Comparison of ENCODE assay signal across 1 cellular context in the genomic region with DNA sequence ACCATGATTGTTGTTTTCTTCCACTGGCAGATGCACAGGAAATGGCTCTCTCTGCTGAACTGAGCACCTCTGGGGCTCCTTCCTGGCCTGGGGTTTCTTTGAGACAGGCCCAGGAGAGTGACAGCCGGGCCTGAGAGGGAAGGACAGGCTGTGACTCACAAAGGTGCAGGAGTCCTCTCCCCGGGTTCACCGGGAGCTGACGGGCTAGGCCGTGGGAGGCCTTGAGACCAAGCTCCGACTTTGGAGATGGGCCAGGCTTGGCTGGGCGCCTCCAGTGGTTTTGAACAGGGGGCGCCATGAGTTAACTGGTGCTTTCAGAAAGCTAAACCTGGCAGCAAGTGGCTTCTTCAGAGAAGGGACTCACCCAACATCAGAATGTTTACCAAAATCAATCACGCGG.
TF ChIP-seq lines count a peak whose summit lies in the region.

No MANE protein-coding gene starts in this region.

TF ChIP-seq in GM23338, 12 proteins besides CTCF, POLR2A, EP300 and RAD21 (continued from another document):
- TF ChIP-seq, protein P1, sequence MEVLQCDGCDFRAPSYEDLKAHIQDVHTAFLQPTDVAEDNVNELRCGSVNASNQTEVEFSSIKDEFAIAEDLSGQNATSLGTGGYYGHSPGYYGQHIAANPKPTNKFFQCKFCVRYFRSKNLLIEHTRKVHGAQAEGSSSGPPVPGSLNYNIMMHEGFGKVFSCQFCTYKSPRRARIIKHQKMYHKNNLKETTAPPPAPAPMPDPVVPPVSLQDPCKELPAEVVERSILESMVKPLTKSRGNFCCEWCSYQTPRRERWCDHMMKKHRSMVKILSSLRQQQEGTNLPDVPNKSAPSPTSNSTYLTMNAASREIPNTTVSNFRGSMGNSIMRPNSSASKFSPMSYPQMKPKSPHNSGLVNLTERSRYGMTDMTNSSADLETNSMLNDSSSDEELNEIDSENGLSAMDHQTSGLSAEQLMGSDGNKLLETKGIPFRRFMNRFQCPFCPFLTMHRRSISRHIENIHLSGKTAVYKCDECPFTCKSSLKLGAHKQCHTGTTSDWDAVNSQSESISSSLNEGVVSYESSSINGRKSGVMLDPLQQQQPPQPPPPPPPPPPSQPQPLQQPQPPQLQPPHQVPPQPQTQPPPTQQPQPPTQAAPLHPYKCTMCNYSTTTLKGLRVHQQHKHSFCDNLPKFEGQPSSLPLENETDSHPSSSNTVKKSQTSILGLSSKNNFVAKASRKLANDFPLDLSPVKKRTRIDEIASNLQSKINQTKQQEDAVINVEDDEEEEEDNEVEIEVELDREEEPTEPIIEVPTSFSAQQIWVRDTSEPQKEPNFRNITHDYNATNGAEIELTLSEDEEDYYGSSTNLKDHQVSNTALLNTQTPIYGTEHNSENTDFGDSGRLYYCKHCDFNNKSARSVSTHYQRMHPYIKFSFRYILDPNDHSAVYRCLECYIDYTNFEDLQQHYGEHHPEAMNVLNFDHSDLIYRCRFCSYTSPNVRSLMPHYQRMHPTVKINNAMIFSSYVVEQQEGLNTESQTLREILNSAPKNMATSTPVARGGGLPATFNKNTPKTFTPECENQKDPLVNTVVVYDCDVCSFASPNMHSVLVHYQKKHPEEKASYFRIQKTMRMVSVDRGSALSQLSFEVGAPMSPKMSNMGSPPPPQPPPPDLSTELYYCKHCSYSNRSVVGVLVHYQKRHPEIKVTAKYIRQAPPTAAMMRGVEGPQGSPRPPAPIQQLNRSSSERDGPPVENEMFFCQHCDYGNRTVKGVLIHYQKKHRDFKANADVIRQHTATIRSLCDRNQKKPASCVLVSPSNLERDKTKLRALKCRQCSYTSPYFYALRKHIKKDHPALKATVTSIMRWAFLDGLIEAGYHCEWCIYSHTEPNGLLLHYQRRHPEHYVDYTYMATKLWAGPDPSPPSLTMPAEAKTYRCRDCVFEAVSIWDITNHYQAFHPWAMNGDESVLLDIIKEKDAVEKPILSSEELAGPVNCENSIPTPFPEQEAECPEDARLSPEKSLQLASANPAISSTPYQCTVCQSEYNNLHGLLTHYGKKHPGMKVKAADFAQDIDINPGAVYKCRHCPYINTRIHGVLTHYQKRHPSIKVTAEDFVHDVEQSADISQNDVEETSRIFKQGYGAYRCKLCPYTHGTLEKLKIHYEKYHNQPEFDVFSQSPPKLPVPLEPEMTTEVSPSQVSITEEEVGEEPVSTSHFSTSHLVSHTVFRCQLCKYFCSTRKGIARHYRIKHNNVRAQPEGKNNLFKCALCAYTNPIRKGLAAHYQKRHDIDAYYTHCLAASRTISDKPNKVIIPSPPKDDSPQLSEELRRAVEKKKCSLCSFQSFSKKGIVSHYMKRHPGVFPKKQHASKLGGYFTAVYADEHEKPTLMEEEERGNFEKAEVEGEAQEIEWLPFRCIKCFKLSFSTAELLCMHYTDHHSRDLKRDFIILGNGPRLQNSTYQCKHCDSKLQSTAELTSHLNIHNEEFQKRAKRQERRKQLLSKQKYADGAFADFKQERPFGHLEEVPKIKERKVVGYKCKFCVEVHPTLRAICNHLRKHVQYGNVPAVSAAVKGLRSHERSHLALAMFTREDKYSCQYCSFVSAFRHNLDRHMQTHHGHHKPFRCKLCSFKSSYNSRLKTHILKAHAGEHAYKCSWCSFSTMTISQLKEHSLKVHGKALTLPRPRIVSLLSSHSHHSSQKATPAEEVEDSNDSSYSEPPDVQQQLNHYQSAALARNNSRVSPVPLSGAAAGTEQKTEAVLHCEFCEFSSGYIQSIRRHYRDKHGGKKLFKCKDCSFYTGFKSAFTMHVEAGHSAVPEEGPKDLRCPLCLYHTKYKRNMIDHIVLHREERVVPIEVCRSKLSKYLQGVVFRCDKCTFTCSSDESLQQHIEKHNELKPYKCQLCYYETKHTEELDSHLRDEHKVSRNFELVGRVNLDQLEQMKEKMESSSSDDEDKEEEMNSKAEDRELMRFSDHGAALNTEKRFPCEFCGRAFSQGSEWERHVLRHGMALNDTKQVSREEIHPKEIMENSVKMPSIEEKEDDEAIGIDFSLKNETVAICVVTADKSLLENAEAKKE (CRISPR knock-in tag; IDR thresholded peaks at IDR 0.05): no peak
- TF ChIP-seq, protein P2, sequence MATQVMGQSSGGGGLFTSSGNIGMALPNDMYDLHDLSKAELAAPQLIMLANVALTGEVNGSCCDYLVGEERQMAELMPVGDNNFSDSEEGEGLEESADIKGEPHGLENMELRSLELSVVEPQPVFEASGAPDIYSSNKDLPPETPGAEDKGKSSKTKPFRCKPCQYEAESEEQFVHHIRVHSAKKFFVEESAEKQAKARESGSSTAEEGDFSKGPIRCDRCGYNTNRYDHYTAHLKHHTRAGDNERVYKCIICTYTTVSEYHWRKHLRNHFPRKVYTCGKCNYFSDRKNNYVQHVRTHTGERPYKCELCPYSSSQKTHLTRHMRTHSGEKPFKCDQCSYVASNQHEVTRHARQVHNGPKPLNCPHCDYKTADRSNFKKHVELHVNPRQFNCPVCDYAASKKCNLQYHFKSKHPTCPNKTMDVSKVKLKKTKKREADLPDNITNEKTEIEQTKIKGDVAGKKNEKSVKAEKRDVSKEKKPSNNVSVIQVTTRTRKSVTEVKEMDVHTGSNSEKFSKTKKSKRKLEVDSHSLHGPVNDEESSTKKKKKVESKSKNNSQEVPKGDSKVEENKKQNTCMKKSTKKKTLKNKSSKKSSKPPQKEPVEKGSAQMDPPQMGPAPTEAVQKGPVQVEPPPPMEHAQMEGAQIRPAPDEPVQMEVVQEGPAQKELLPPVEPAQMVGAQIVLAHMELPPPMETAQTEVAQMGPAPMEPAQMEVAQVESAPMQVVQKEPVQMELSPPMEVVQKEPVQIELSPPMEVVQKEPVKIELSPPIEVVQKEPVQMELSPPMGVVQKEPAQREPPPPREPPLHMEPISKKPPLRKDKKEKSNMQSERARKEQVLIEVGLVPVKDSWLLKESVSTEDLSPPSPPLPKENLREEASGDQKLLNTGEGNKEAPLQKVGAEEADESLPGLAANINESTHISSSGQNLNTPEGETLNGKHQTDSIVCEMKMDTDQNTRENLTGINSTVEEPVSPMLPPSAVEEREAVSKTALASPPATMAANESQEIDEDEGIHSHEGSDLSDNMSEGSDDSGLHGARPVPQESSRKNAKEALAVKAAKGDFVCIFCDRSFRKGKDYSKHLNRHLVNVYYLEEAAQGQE (IDR thresholded peaks at IDR 0.05; ENCODE audit: unreplicated experiment): no peak
- TF ChIP-seq, protein P3, sequence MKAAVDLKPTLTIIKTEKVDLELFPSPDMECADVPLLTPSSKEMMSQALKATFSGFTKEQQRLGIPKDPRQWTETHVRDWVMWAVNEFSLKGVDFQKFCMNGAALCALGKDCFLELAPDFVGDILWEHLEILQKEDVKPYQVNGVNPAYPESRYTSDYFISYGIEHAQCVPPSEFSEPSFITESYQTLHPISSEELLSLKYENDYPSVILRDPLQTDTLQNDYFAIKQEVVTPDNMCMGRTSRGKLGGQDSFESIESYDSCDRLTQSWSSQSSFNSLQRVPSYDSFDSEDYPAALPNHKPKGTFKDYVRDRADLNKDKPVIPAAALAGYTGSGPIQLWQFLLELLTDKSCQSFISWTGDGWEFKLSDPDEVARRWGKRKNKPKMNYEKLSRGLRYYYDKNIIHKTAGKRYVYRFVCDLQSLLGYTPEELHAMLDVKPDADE (IDR thresholded peaks at IDR 0.05): no peak
- no peak for TF ChIP-seq NANOG (IDR thresholded peaks at IDR 0.05; ENCODE audit: borderline replicate concordance)
